8 cellular contexts compared by ENCODE assay signal in the genomic region with DNA sequence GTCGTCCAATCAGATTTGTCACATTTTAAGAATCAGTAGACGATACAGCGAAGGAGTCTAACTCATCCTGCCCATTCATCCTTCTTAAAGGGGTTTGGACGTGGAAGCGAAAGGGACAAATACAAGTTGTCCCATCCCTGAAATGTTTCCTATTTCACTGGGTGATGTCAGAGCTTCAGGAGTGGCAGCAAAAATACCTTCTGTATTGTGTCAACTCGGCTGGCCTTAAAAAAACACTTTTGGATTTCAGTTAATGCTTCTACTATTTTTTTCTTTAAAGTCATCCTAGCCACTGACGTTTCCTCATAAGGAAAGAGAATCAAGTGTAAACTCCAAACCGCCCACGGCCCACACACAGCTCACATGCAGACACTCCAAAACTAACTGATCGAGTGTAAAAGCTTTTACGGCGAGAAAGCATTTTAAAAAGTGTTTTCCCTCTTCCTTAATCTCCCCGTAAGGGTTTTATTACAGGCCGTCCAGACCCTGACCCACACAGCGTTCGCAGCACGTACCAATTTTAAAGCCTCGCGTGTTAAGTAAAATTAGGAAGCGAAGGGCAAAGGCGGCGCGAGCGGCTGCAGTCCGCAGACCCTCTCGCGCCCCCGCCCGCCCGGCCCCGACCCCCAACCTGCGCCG. TPM values are rescaled to one million over a fixed set of nuclear protein-coding genes. Genes with fewer than 3 reads are reported as not detected.
DNase-seq lines count a peak whose midpoint lies in the region; ATAC-seq, FAIRE-seq and TF ChIP-seq lines count a peak whose summit lies in the region.

No MANE protein-coding gene starts in this region.

- H3K4me3 Mint-ChIP-seq in T-helper 17 cell: peak overlapping the region; percentile 92

- TF ChIP-seq POLR2A in GM12892 (IDR thresholded peaks at IDR 0.05; ENCODE audit: low read depth, low read length): no peak; the same call in 1 of the 2 replicates

- ATAC-seq in HG03439 (IDR thresholded peaks at IDR 0.05; ENCODE audit: unreplicated experiment): peak; percentile 25
- ATAC-seq in T-helper 17 cell: no peak

- DNase-seq in GM12892 (ENCODE audit: insufficient read length) (no peak), T-helper 17 cell (no peak), colonic mucosa (peak; percentile 35), GM19240 (ENCODE audit: insufficient read length, low spot score) (no peak)
- peak; percentile 22 to 27 for DNase-seq in stimulated activated CD4-positive, alpha-beta T cell treated with anti-CD3 and anti-CD28 coated beads, Interleukin-4, amount 100 ng/mL, for 48 hours (ENCODE audit: low read depth in 2 of 2)

- WGBS in liver: 2% methylated on average over 33 of the region's 33 CpGs

- H3K9ac ChIP-seq in colonic mucosa (ENCODE audit: low read depth in 2 of 2, low read length in 2 of 2): peak overlapping the region; percentile 86 to 92
- peak overlapping the region; percentile 64 to 96 for H3K9ac ChIP-seq in liver (ENCODE audit: low read depth in 1 of 2, low read length in 2 of 2)

- no peaks in the 10 kb centered on the region for H3K27me3 Mint-ChIP-seq in T-helper 17 cell

- TF ChIP-seq RAD21 in liver (IDR thresholded peaks at IDR 0.05): no peak

- no peaks in the 10 kb centered on the region for H3K9me3 ChIP-seq in T-helper 17 cell (ENCODE audit: control insufficient read depth, low read length, poor library complexity, severe bottlenecking)
- H3K9me3 ChIP-seq in colonic mucosa: no peaks in the 10 kb centered on the region
- no peaks in the 10 kb centered on the region for H3K9me3 ChIP-seq in liver (ENCODE audit: control insufficient read depth in 4 of 4, low read length in 3 of 4)

- H3K4me3 ChIP-seq in colonic mucosa (peak overlapping the region; percentile 85), liver (ENCODE audit: low read depth in 1 of 3, low read length in 3 of 3) (peak overlapping the region; percentile 61 to 75 (median 69))

- TF ChIP-seq CTCF in 22Rv1 (IDR thresholded peaks at IDR 0.05) (no peak), colonic mucosa (IDR thresholded peaks at IDR 0.05) (no peak), liver (IDR thresholded peaks at IDR 0.05; ENCODE audit: low read depth, low read length, missing input control) (no peak)

- FAIRE-seq in GM12892 (lab: Jason Lieb, UNC): peak; percentile 66

- peaks cover 4% of the 10 kb centered on the region for H3K36me3 Mint-ChIP-seq in T-helper 17 cell (ENCODE audit: low read depth)

- no peaks in the 10 kb centered on the region for H3K36me3 ChIP-seq in colonic mucosa
- H3K36me3 ChIP-seq in liver (ENCODE audit: control insufficient read depth in 4 of 4, insufficient read depth in 3 of 4, low read depth in 1 of 4, low read length in 3 of 4): peaks cover 2 to 8% (median 5%) of the 10 kb centered on the region in 4 donors

- H3K4me1 ChIP-seq in colonic mucosa (no peaks in the 10 kb centered on the region), liver (ENCODE audit: control insufficient read depth in 4 of 4, insufficient read depth in 4 of 4, low read length in 3 of 4) (peaks cover 2 to 31% (median 12%) of the 10 kb centered on the region in 4 donors)

- H3K4me1 Mint-ChIP-seq in T-helper 17 cell: peaks cover 13% of the 10 kb centered on the region

- H3K27ac Mint-ChIP-seq in T-helper 17 cell: peak overlapping the region; percentile 95

- H3K27ac ChIP-seq in 22Rv1 (peak overlapping the region; percentile 73), colonic mucosa (peak overlapping the region; percentile 81), liver (ENCODE audit: low read depth in 1 of 2, low read length in 2 of 2) (peak overlapping the region; percentile 97 to 98)

- H3K27me3 ChIP-seq in colonic mucosa: no peaks in the 10 kb centered on the region
- H3K27me3 ChIP-seq in liver (ENCODE audit: control insufficient read depth in 4 of 4, insufficient read depth in 4 of 4, low read length in 3 of 4): no peaks in the 10 kb centered on the region

- intact Hi-C loops in colonic mucosa (cut with DNase I): no loop called here

TF ChIP-seq in liver, 16 proteins besides CTCF, POLR2A, EP300 and RAD21:
- TF ChIP-seq TAF1 (conservative IDR thresholded peaks at IDR 0.05): peak; percentile 58
- TF ChIP-seq, protein P1, sequence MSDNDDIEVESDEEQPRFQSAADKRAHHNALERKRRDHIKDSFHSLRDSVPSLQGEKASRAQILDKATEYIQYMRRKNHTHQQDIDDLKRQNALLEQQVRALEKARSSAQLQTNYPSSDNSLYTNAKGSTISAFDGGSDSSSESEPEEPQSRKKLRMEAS (IDR thresholded peaks at IDR 0.05): peak; percentile 10
- TF ChIP-seq EGR1 (IDR thresholded peaks at IDR 0.05; ENCODE audit: low read depth in 2 of 2): peak in 1 of 2 donors; percentile 96
- peak; percentile 5 to 63 for TF ChIP-seq HNF4A (conservative IDR thresholded peaks at IDR 0.05)
- no peak for TF ChIP-seq HNF4G (IDR thresholded peaks at IDR 0.05)
- no peak for TF ChIP-seq NR2F2 (IDR thresholded peaks at IDR 0.05)
- peak in 1 of 2 donors; percentile 43 for TF ChIP-seq JUND (IDR thresholded peaks at IDR 0.05)
- peak; percentile 16 for TF ChIP-seq YY1 (IDR thresholded peaks at IDR 0.05)
- peak in 1 of 2 donors; percentile 31 for TF ChIP-seq RXRA (IDR thresholded peaks at IDR 0.05)

RNA-seq across cellular contexts. Expression of a gene that starts 0.6 kb away (rescaled TPM):
- 12.0 TPM for polyA plus RNA-seq in GM12892 (2012; ENCODE audit: missing spikeins)
- 10 to 100 TPM; 41.8 to 44.9 TPM for total RNA-seq in T-helper 17 cell
- total RNA-seq in colonic mucosa: 10 to 100 TPM in 1 of 2 donors, 1 to 10 TPM in 1; 7.0 to 44.8 TPM
- 10 to 100 TPM; 37.2 to 70.2 TPM for total RNA-seq in liver
- polyA plus RNA-seq in liver: 10 to 100 TPM; 55.1 to 76.1 TPM

Comparison
In these comparisons a context has a peak if more than half of its experiments do, and no peak if none do; other contexts are left out.
1. DNase-seq: peak in colonic mucosa (single experiment) and stimulated activated CD4-positive, alpha-beta T cell treated with anti-CD3 and anti-CD28 coated beads, Interleukin-4, amount 100 ng/mL, for 48 hours (2 of 2); none in GM12892 (single experiment), T-helper 17 cell (0 of 3) and GM19240 (single experiment).
2. Peak in every context shown above with its lines, with median percentiles within 50 percentile points of each other: H3K27ac ChIP-seq.